Comparison of ENCODE assay signal across 8 cellular contexts in genomic region chr13:40116008-40116407, GRCh38.
DNase-seq lines count a peak whose midpoint lies in the region; ATAC-seq and TF ChIP-seq lines count a peak whose summit lies in the region.

No MANE protein-coding gene starts in this region.

- H3K27ac Mint-ChIP-seq in WTC11 = no peak overlapping the region
- H3K27ac Mint-ChIP-seq in neural crest cell (ENCODE audit: unreplicated experiment) = peak overlapping the region; percentile 95

- H3K4me3 Mint-ChIP-seq in WTC11 (no peak overlapping the region), neural crest cell (no peak overlapping the region)

- H3K4me1 Mint-ChIP-seq in WTC11 = peaks cover 13% of the 10 kb centered on the region
- peaks cover 23% of the 10 kb centered on the region for H3K4me1 Mint-ChIP-seq in neural crest cell

- POLR2A ChIA-PET in WTC11 (lab: Charles Lee) = no interaction called here

- no peak overlapping the region for H3K4me3 ChIP-seq in epithelial cell of esophagus (ENCODE audit: low read length)

- H3K27me3 Mint-ChIP-seq in WTC11 (ENCODE audit: low read depth) (no peaks in the 10 kb centered on the region; the same call in 1 of the 2 replicates), neural crest cell (ENCODE audit: low read depth) (no peaks in the 10 kb centered on the region)

- in situ Hi-C loops in GM13976 (cut with MboI; ENCODE audit: low sequenced_read_pairs, unreplicated experiment) = no loop called here

- DNase-seq in WTC11 (ENCODE audit: low spot score) (no peak), epithelial cell of esophagus (ENCODE audit: low read depth) (peak; percentile 90), neural crest cell (ENCODE audit: low read depth, low spot score) (no peak), NCI-H1048 (lab: John Stamatoyannopoulos, UW) (no peak), GM13976 (ENCODE audit: low spot score) (no peak), NCI-H2029 (lab: John Stamatoyannopoulos, UW) (no peak)

- CTCF ChIA-PET in WTC11 (lab: Charles Lee) = no interaction called here

- peaks cover 12% of the 10 kb centered on the region for H3K9me3 Mint-ChIP-seq in WTC11
- H3K9me3 Mint-ChIP-seq in neural crest cell = no peaks in the 10 kb centered on the region

- TF ChIP-seq CTCF in WTC11 (IDR thresholded peaks at IDR 0.05) (no peak), epithelial cell of esophagus (IDR thresholded peaks at IDR 0.05; ENCODE audit: insufficient read depth, low read depth, low read length, missing control alignments) (no peak), neural crest cell (conservative IDR thresholded peaks at IDR 0.05) (no peak), GM13976 (IDR thresholded peaks at IDR 0.05; ENCODE audit: borderline replicate concordance, control extremely low read depth, extremely low read depth, insufficient read depth, missing control alignments) (no peak)

- ATAC-seq in GM18867 (IDR thresholded peaks at IDR 0.05; ENCODE audit: unreplicated experiment) = peak; percentile 94
- ATAC-seq in HG03135 (IDR thresholded peaks at IDR 0.05; ENCODE audit: unreplicated experiment) = peak; percentile 88
- ATAC-seq in WTC11 = 0 out of 2 replicates have a peak, but pooled peaks have one; percentile 26

- H3K36me3 Mint-ChIP-seq in WTC11 = peaks cover 10% of the 10 kb centered on the region
- no peaks in the 10 kb centered on the region for H3K36me3 Mint-ChIP-seq in neural crest cell (ENCODE audit: low read depth)

TF ChIP-seq in WTC11, 78 proteins besides CTCF, POLR2A, EP300 and RAD21 (continues in another document):
- TF ChIP-seq AFF4 (CRISPR knock-in tag; IDR thresholded peaks at IDR 0.05; ENCODE audit: borderline replicate concordance) (no peak), TCF7 (CRISPR knock-in tag; IDR thresholded peaks at IDR 0.05; ENCODE audit: low read depth) (no peak), MAX (CRISPR knock-in tag; IDR thresholded peaks at IDR 0.05) (no peak), NFYB (CRISPR knock-in tag; conservative IDR thresholded peaks at IDR 0.05; ENCODE audit: low read depth) (no peak), GRHL2 (CRISPR knock-in tag; IDR thresholded peaks at IDR 0.05; ENCODE audit: insufficient replicate concordance, severe bottlenecking) (no peak), FOXP4 (CRISPR knock-in tag; IDR thresholded peaks at IDR 0.05) (no peak), EMX1 (CRISPR knock-in tag; IDR thresholded peaks at IDR 0.05) (no peak), E2F5 (CRISPR knock-in tag; IDR thresholded peaks at IDR 0.05) (no peak), PRDM15 (CRISPR knock-in tag; IDR thresholded peaks at IDR 0.05) (no peak), ATF3 (CRISPR knock-in tag; conservative IDR thresholded peaks at IDR 0.05) (no peak)

Comparison
In these comparisons a context has a peak if more than half of its experiments do, and no peak if none do; other contexts are left out.
1. ATAC-seq: peak in every context shown above with its lines; median percentile 94 in GM18867; 88 in HG03135; 26 in WTC11.